In the genomic region with DNA sequence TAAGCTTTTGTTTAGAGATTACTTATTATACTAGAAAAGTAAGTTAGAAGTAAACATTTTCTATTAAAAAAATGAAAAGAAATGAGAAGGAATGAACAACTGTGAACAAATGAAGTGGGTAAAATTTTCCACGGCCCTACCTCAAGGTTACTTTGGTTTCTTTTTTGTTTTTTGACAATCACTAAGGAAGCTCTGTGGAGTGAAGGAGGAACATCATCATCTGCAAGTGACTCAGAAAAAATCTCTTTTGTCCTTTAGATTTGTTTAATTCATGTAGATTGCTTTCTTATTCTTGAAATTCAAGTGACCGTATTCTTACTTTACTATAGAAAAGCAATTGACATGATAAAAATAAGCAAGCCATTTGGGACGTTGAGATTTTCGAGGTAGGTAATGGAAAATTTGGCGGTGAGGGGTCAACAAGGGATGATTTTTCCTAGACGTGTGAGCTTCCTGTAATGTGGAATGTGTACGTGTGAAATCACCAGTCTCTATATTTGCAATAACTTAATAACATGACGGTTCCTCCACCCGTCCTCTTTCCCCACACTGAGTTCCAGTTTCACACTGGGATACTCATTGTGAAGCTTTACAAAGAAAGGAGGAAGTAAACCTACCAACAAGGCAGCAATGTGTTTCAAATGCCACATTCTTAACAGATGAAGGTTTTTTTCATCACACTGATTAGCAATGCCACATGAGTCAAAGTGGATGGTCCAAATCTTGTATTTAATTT, we compare ENCODE assay signal across 8 cellular contexts.
A peak's percentile ranks its signal among the peaks of the same experiment; 100 is the strongest.
DNase-seq lines count a peak whose midpoint lies in the region; ATAC-seq and TF ChIP-seq lines count a peak whose summit lies in the region.

No MANE protein-coding gene starts in this region.

- no peaks in the 10 kb centered on the region for H3K36me3 ChIP-seq in CD8-positive, alpha-beta T cell (ENCODE audit: insufficient read depth, low read length)

- no peak for TF ChIP-seq CTCF in RWPE1 (conservative IDR thresholded peaks at IDR 0.05; ENCODE audit: low read depth)
- TF ChIP-seq CTCF in CD8-positive, alpha-beta T cell (IDR thresholded peaks at IDR 0.05) = no peak

- H3K27me3 Mint-ChIP-seq in CD8-positive, alpha-beta T cell (ENCODE audit: low read depth) = peaks cover 2% of the 10 kb centered on the region

- no peaks in the 10 kb centered on the region for H3K9me3 ChIP-seq in CD8-positive, alpha-beta T cell (ENCODE audit: low read length)

- H3K27me3 ChIP-seq in CD8-positive, alpha-beta T cell (ENCODE audit: insufficient read depth, low read length) = no peaks in the 10 kb centered on the region

- 0 out of 2 replicates have a peak overlapping the region, but pooled peaks have one; percentile 1 for H3K4me3 ChIP-seq in Jurkat, Clone E6-1 (ENCODE audit: low read length)
- H3K4me3 ChIP-seq in CD8-positive, alpha-beta T cell (ENCODE audit: low read depth, low read length) = no peak overlapping the region

- intact Hi-C loops in CD8-positive, alpha-beta T cell (cut with DNase I, micrococcal nuclease) = no loop called here

- DNase-seq in Jurkat, Clone E6-1 (ENCODE audit: low read depth, low spot score) = no peak
- peak; percentile 11 for DNase-seq in germinal center (ENCODE audit: low spot score)
- DNase-seq in iPS-NIHi11 (ENCODE audit: low spot score) = no peak
- DNase-seq in RWPE1 (ENCODE audit: low spot score) = no peak
- no peak for DNase-seq in C1 segment of cervical spinal cord (lab: John Stamatoyannopoulos, UW)
- no peak for DNase-seq in CD8-positive, alpha-beta T cell

- no peak overlapping the region for H3K27ac Mint-ChIP-seq in CD8-positive, alpha-beta T cell

- H3K9me3 Mint-ChIP-seq in CD8-positive, alpha-beta T cell = no peaks in the 10 kb centered on the region

- H3K4me1 ChIP-seq in CD8-positive, alpha-beta T cell (ENCODE audit: insufficient read depth, low read length) = no peaks in the 10 kb centered on the region

- no peak overlapping the region for H3K27ac ChIP-seq in RWPE1
- no peak overlapping the region for H3K27ac ChIP-seq in CD8-positive, alpha-beta T cell (ENCODE audit: low read depth, low read length)

- H3K36me3 Mint-ChIP-seq in CD8-positive, alpha-beta T cell = no peaks in the 10 kb centered on the region

- ATAC-seq in GM18508 (IDR thresholded peaks at IDR 0.05; ENCODE audit: insufficient read depth, unreplicated experiment) (peak; percentile 74), GM21576 (IDR thresholded peaks at IDR 0.05; ENCODE audit: unreplicated experiment) (peak; percentile 73)
- no peak for ATAC-seq in CD8-positive, alpha-beta T cell

- CTCF ChIA-PET in RWPE1 (lab: Yijun Ruan, JAX) = interaction anchor here (0.6 kb wide), 1 partner anchor 47 kb away, joined by 4 read pairs; no protein-coding TSS in a partner anchor
- CTCF ChIA-PET in CD8-positive, alpha-beta T cell (lab: Charles Lee) = no interaction called here

- peaks cover 16% of the 10 kb centered on the region for H3K4me1 Mint-ChIP-seq in CD8-positive, alpha-beta T cell (ENCODE audit: low read depth)

- POLR2A ChIA-PET in RWPE1 (lab: Yijun Ruan, JAX; ENCODE audit: low non-redundant PET) = no interaction called here
- POLR2A ChIA-PET in CD8-positive, alpha-beta T cell (lab: Charles Lee) = interaction anchor here (0.8 kb wide), 1 partner anchor 167 kb away, joined by 3 read pairs; no protein-coding TSS in a partner anchor

- H3K4me3 Mint-ChIP-seq in CD8-positive, alpha-beta T cell = no peak overlapping the region
